Comparison of ENCODE assay signal across 16 cellular contexts in the genomic region with DNA sequence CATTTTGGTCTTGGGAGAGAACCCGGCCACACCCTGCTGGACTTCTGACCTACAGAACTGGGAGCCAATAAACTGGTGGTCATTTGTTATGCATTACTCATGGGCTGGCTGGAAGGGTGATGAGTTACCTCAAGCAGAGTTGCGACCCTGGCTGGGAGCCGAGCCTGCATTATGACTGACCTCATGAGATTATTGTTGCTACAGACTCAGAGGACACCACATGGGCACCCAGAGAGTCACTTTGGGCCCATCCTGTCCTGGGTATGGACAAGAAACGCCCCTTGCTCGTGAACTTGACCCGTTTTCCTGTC.
DNase-seq lines count a peak whose midpoint lies in the region; ATAC-seq and TF ChIP-seq lines count a peak whose summit lies in the region.
"Had no signal": no experiment of that assay in that cellular context is flagged by ENCODE, and none has a peak within 500 bp of the region (broad histone marks: within the 10 kb centered on the region; RNA-seq: fewer than 3 reads in every experiment).

No MANE protein-coding gene starts in this region.

- BruUV-seq in IMR-90 (replicated peaks; lab: Mats Ljungman, UMichigan): no TSS peak

- H3K4ac ChIP-seq in IMR-90 (ENCODE audit: low read depth, low read length): no peak overlapping the region

- intact Hi-C loops in IMR-90 (cut with micrococcal nuclease): no loop called here

- dilution Hi-C loops in IMR-90 (cut with HindIII; ENCODE audit: low sequenced_read_pairs, unreplicated experiment): no loop called here

- no peak overlapping the region for H4K91ac ChIP-seq in IMR-90 (ENCODE audit: insufficient read depth, low read depth, low read length)

- H2BK5ac ChIP-seq in IMR-90 (ENCODE audit: low read depth, low read length, poor library complexity, severe bottlenecking): no peak overlapping the region

- 100% methylated on average over 1 of the region's 6 CpGs; no CpG with 5 or more reads in 1 of the 2 experiments for WGBS in IMR-90 (ENCODE audit: extremely low coverage in 2 of 2, insufficient read length in 1 of 2), 2 experiments

- H3K27ac ChIP-seq in IMR-90 (ENCODE audit: insufficient read depth, low read length) (no peak overlapping the region), osteoblast (ENCODE audit: low read depth, low read length) (no peak overlapping the region)
- H3K27ac ChIP-seq: BLaER1, foreskin keratinocyte, SK-N-MC had no signal

- ATAC-seq in IMR-90 (ENCODE audit: low read depth) (0 out of 2 replicates have a peak, but pooled peaks have one; percentile 11), GM18870 (IDR thresholded peaks at IDR 0.05; ENCODE audit: unreplicated experiment) (no peak)
- ATAC-seq: foreskin keratinocyte; GM12878; stimulated activated effector memory CD8-positive, alpha-beta T cell treated with anti-CD3 and anti-CD28 coated beads, Interleukin-12 subunit alpha, Interleukin-12 subunit beta, amount 100 ng/mL, for 72 hours had no signal

- H2AK9ac ChIP-seq in IMR-90 (replicated peaks; ENCODE audit: low read depth, low read length, poor library complexity): no peak overlapping the region

- H3K4me3 ChIP-seq in BJ (ENCODE audit: low read depth, low read length): no peak overlapping the region
- no peak overlapping the region for H3K4me3 ChIP-seq in IMR-90 (ENCODE audit: insufficient read depth, low read depth, low read length)
- no peak overlapping the region for H3K4me3 ChIP-seq in cardiac fibroblast (replicated peaks in 1 of 2; ENCODE audit: low read depth in 2 of 2, low read length in 2 of 2)
- no peak overlapping the region for H3K4me3 ChIP-seq in osteoblast (ENCODE audit: insufficient read depth, low read length)
- H3K4me3 ChIP-seq: BLaER1, GM12878, SK-N-MC had no signal

- no peaks in the 10 kb centered on the region for H3K9me1 ChIP-seq in IMR-90 (ENCODE audit: insufficient read depth, low read length)

- no peak overlapping the region for H3K14ac ChIP-seq in IMR-90 (replicated peaks; ENCODE audit: low read depth, low read length)

- H2AFZ ChIP-seq in IMR-90 (replicated peaks; ENCODE audit: low read length, poor library complexity) (no peak overlapping the region), osteoblast (ENCODE audit: low read length) (no peak overlapping the region)

- H3K4me1 ChIP-seq in IMR-90 (ENCODE audit: control insufficient read depth, insufficient read depth, low read length): no peaks in the 10 kb centered on the region
- H3K4me1 ChIP-seq in osteoblast (ENCODE audit: insufficient read depth, low read length): no peaks in the 10 kb centered on the region
- H3K4me1 ChIP-seq: BLaER1, foreskin keratinocyte had no signal

- TF ChIP-seq CTCF in BJ (IDR thresholded peaks at IDR 0.05; ENCODE audit: insufficient read depth, low read depth, low read length) (no peak), IMR-90 (conservative IDR thresholded peaks at IDR 0.05; ENCODE audit: low read depth, low read length) (no peak), cardiac fibroblast (IDR thresholded peaks at IDR 0.05; ENCODE audit: low read depth, low read length) (no peak), osteoblast (IDR thresholded peaks at IDR 0.05; ENCODE audit: extremely low read depth, low read depth, low read length) (no peak)

- H3K56ac ChIP-seq in IMR-90 (ENCODE audit: extremely low read depth, insufficient read depth, low read length): no peak overlapping the region

- no peak overlapping the region for H2BK120ac ChIP-seq in IMR-90 (ENCODE audit: low read depth, low read length)

- H2AK5ac ChIP-seq in IMR-90 (ENCODE audit: low read depth, low read length): no peak overlapping the region

- H4K20me1 ChIP-seq in IMR-90 (ENCODE audit: insufficient read depth, low read length) (no peaks in the 10 kb centered on the region), osteoblast (ENCODE audit: insufficient read depth, low read length) (no peaks in the 10 kb centered on the region)
- H4K20me1 ChIP-seq: BLaER1 had no signal

- H3K79me1 ChIP-seq in IMR-90 (ENCODE audit: low read depth in 1 of 2, low read length in 2 of 2): no peaks in the 10 kb centered on the region

- peak; percentile 6 for DNase-seq in BJ (ENCODE audit: low read depth)
- DNase-seq in IMR-90: peak; percentile 52
- DNase-seq in cardiac fibroblast (ENCODE audit: low read depth in 2 of 2): peak; percentile 28 to 56
- DNase-seq in osteoblast (ENCODE audit: insufficient read length, low spot score, missing footprints): peak; percentile 89
- DNase-seq in occipital lobe (lab: John Stamatoyannopoulos, UW): no peak
- no peak for DNase-seq in NCI-H1417 treated with DMSO at 0.1 percent for 48 hours (lab: John Stamatoyannopoulos, UW)
- DNase-seq in stimulated activated CD4-positive, alpha-beta T cell treated with anti-CD3 and anti-CD28 coated beads, Interleukin-12 subunit alpha, Interleukin-12 subunit beta, amount 100 ng/mL, for 4 hours: no peak
- DNase-seq: DMS53, foreskin keratinocyte, NCI-H226, right cardiac atrium had no signal

- POLR2A ChIA-PET in BJ (lab: Charles Lee): no interaction called here
- POLR2A ChIA-PET in IMR-90 (lab: Charles Lee; ENCODE audit: unreplicated experiment): no interaction called here

- CTCF ChIA-PET in BJ (lab: Yijun Ruan, JAX) (interaction anchor here (0.6 to 0.9 kb wide), 2 partner anchors 10 to 356 kb away, joined by 3 to 4 read pairs; no protein-coding TSS in a partner anchor), IMR-90 (lab: Yijun Ruan, JAX) (no interaction called here)

- TF ChIP-seq POLR2A in IMR-90 (IDR thresholded peaks at IDR 0.05; ENCODE audit: low read depth, low read length): no peak

- H3K18ac ChIP-seq in IMR-90 (ENCODE audit: low read depth, low read length): no peak overlapping the region

- H4K5ac ChIP-seq in IMR-90 (ENCODE audit: low read depth, low read length): no peak overlapping the region

- no peak overlapping the region for H2BK15ac ChIP-seq in IMR-90 (ENCODE audit: low read depth, low read length)

- H3K79me2 ChIP-seq in osteoblast (ENCODE audit: insufficient read depth, low read length): no peaks in the 10 kb centered on the region

- in situ Hi-C loops in IMR-90 (cut with MboI; ENCODE audit: low sequenced_read_pairs): no loop called here

- H3K4me2 ChIP-seq in IMR-90 (ENCODE audit: low read depth, low read length) (no peak overlapping the region), osteoblast (ENCODE audit: insufficient read depth, low read length) (no peak overlapping the region)
- H3K4me2 ChIP-seq: BLaER1 had no signal

- H3K9ac ChIP-seq in IMR-90 (ENCODE audit: low read depth, low read length): no peak overlapping the region
- H3K9ac ChIP-seq: BLaER1 had no signal

- H3K27me3 ChIP-seq in BJ (ENCODE audit: control insufficient read depth, insufficient read depth, low read length) (no peaks in the 10 kb centered on the region), IMR-90 (ENCODE audit: control insufficient read depth, insufficient read depth, low read length) (no peaks in the 10 kb centered on the region), osteoblast (ENCODE audit: insufficient read depth, low read length) (no peaks in the 10 kb centered on the region)
- H3K27me3 ChIP-seq: BLaER1, foreskin keratinocyte had no signal

- no peak overlapping the region for H2BK20ac ChIP-seq in IMR-90 (ENCODE audit: low read depth, low read length)

- H3K23ac ChIP-seq in IMR-90 (ENCODE audit: low read depth, low read length): no peak overlapping the region

- H3K9me3 ChIP-seq in IMR-90 (ENCODE audit: control insufficient read depth, insufficient read depth, low read length) (peaks cover 7% of the 10 kb centered on the region; the same call in 1 of the 2 replicates), osteoblast (ENCODE audit: low read depth, low read length) (no peaks in the 10 kb centered on the region)
- H3K9me3 ChIP-seq: BLaER1 had no signal

- no peak overlapping the region for H4K8ac ChIP-seq in IMR-90 (ENCODE audit: low read depth in 2 of 2, low read length in 2 of 2)

- TF ChIP-seq RAD21 in IMR-90 (IDR thresholded peaks at IDR 0.05; ENCODE audit: low read length): no peak

- no peaks in the 10 kb centered on the region for H3K36me3 ChIP-seq in BJ (ENCODE audit: control insufficient read depth, insufficient read depth, low read length)
- no peaks in the 10 kb centered on the region for H3K36me3 ChIP-seq in IMR-90 (ENCODE audit: control insufficient read depth, insufficient read depth, low read length)
- H3K36me3 ChIP-seq in osteoblast (ENCODE audit: insufficient read depth, low read length): no peaks in the 10 kb centered on the region
- H3K36me3 ChIP-seq: BLaER1 had no signal

TF ChIP-seq in IMR-90, 13 proteins besides CTCF, POLR2A, EP300 and RAD21:
- TF ChIP-seq MXI1 (IDR thresholded peaks at IDR 0.05; ENCODE audit: borderline replicate concordance, low read depth, low read length) (no peak), RFX5 (IDR thresholded peaks at IDR 0.05; ENCODE audit: low read depth, low read length) (no peak), CHD1 (IDR thresholded peaks at IDR 0.05; ENCODE audit: low read depth, low read length) (no peak), MAFK (IDR thresholded peaks at IDR 0.05; ENCODE audit: low read depth, low read length) (no peak), CEBPB (IDR thresholded peaks at IDR 0.05; ENCODE audit: low read depth, low read length) (no peak)

Comparison
In these comparisons a context has a peak if more than half of its experiments do, and no peak if none do; other contexts are left out.
1. DNase-seq: peak in BJ (single experiment), IMR-90 (single experiment), cardiac fibroblast (2 of 2) and osteoblast (single experiment); none in occipital lobe (single experiment), NCI-H1417 treated with DMSO at 0.1 percent for 48 hours (single experiment) and stimulated activated CD4-positive, alpha-beta T cell treated with anti-CD3 and anti-CD28 coated beads, Interleukin-12 subunit alpha, Interleukin-12 subunit beta, amount 100 ng/mL, for 4 hours (single experiment).